In genomic region chr1:109530457-109531204, GRCh38 we compare ENCODE assay signal across 9 cellular contexts. TPM values are rescaled to one million over a fixed set of nuclear protein-coding genes. Genes with fewer than 3 reads are reported as not detected.
A peak's percentile ranks its signal among the peaks of the same experiment; 100 is the strongest.
DNase-seq lines count a peak whose midpoint lies in the region; ATAC-seq and TF ChIP-seq lines count a peak whose summit lies in the region.
"Had no signal": no experiment of that assay in that cellular context is flagged by ENCODE, and none has a peak within 500 bp of the region (broad histone marks: within the 10 kb centered on the region; RNA-seq: fewer than 3 reads in every experiment).

No MANE protein-coding gene starts in this region.

- BruUV-seq in IMR-90 (replicated peaks; lab: Mats Ljungman, UMichigan): no TSS peak

- 0 out of 2 replicates have a peak overlapping the region, but pooled peaks have one; percentile 3 for H2AK5ac ChIP-seq in IMR-90 (ENCODE audit: low read depth, low read length)

- POLR2A ChIA-PET in IMR-90 (lab: Charles Lee; ENCODE audit: unreplicated experiment): no interaction called here

- H4K20me1 ChIP-seq in IMR-90 (ENCODE audit: insufficient read depth, low read length): no peaks in the 10 kb centered on the region

- H2BK120ac ChIP-seq in IMR-90 (ENCODE audit: low read depth, low read length): no peak overlapping the region

- H3K4me1 ChIP-seq in IMR-90 (ENCODE audit: control insufficient read depth, insufficient read depth, low read length): peaks cover 7% of the 10 kb centered on the region
- peaks cover 48% of the 10 kb centered on the region for H3K4me1 ChIP-seq in psoas muscle

- no peak overlapping the region for H3K27ac ChIP-seq in IMR-90 (ENCODE audit: insufficient read depth, low read length)
- H3K27ac ChIP-seq in psoas muscle: peak overlapping the region; percentile 83

- TF ChIP-seq POLR2A in IMR-90 (IDR thresholded peaks at IDR 0.05; ENCODE audit: low read depth, low read length): no peak

- no peak overlapping the region for H2AK9ac ChIP-seq in IMR-90 (replicated peaks; ENCODE audit: low read depth, low read length, poor library complexity)

- H3K23ac ChIP-seq in IMR-90 (ENCODE audit: low read depth, low read length): no peak overlapping the region

- H3K36me3 ChIP-seq in IMR-90 (ENCODE audit: control insufficient read depth, insufficient read depth, low read length) (no peaks in the 10 kb centered on the region), psoas muscle (ENCODE audit: insufficient read depth in 1 of 2, low read depth in 1 of 2) (no peaks in the 10 kb centered on the region)

- peaks cover 82% of the 10 kb centered on the region for H3K4me1 Mint-ChIP-seq in brain

- H3K9me3 Mint-ChIP-seq in brain: peaks cover 0 to 2% (median 0%) of the 10 kb centered on the region in 5 experiments

- H3K9me1 ChIP-seq in IMR-90 (ENCODE audit: insufficient read depth, low read length): no peaks in the 10 kb centered on the region; the same call in 1 of the 2 replicates

- no peak overlapping the region for H3K4ac ChIP-seq in IMR-90 (ENCODE audit: low read depth, low read length)

- H3K27me3 Mint-ChIP-seq in brain: peaks cover 13% of the 10 kb centered on the region

- peak overlapping the region; percentile 53 for H2AFZ ChIP-seq in IMR-90 (replicated peaks; ENCODE audit: low read length, poor library complexity)

- no peak overlapping the region for H4K8ac ChIP-seq in IMR-90 (ENCODE audit: low read depth in 2 of 2, low read length in 2 of 2)

- H2BK5ac ChIP-seq in IMR-90 (ENCODE audit: low read depth, low read length, poor library complexity, severe bottlenecking): no peak overlapping the region

- TF ChIP-seq RAD21 in IMR-90 (IDR thresholded peaks at IDR 0.05; ENCODE audit: low read length): no peak

- H3K9me3 ChIP-seq in IMR-90 (ENCODE audit: control insufficient read depth, insufficient read depth, low read length): no peaks in the 10 kb centered on the region
- no peaks in the 10 kb centered on the region for H3K9me3 ChIP-seq in psoas muscle

- intact Hi-C loops in IMR-90 (cut with micrococcal nuclease): loop anchor here (5.0 kb wide), 1 partner anchor 268 kb away; no protein-coding TSS in a partner anchor
- intact Hi-C loops in psoas muscle (cut with DNase I): loop anchor here in 1 of 2 donors (2.0 kb wide), 1 partner anchor 34 kb away; no protein-coding TSS in a partner anchor

- CTCF ChIA-PET in IMR-90 (lab: Yijun Ruan, JAX): interaction anchor here (0.6 to 3.1 kb wide), 5 partner anchors 11 to 78 kb away, joined by 3 to 51 read pairs (median 5); partner anchors contain the start of gene CYB561D1

- peak overlapping the region; percentile 64 to 98 (median 87) for H3K27ac Mint-ChIP-seq in brain

- peak overlapping the region in 2 of 5 experiments; percentile 32 to 52 for H3K4me3 Mint-ChIP-seq in brain

- no peak overlapping the region for H3K14ac ChIP-seq in IMR-90 (replicated peaks; ENCODE audit: low read depth, low read length)

- H3K27me3 ChIP-seq in IMR-90 (ENCODE audit: control insufficient read depth, insufficient read depth, low read length) (peaks cover 15% of the 10 kb centered on the region), psoas muscle (ENCODE audit: insufficient read depth in 3 of 3, low read length in 2 of 3) (no peaks in the 10 kb centered on the region)

- ATAC-seq in IMR-90 (ENCODE audit: low read depth) (no peak), psoas muscle (peak; percentile 23 to 45 (median 42)), HG03342 (IDR thresholded peaks at IDR 0.05; ENCODE audit: unreplicated experiment) (no peak), GM19455 (IDR thresholded peaks at IDR 0.05; ENCODE audit: unreplicated experiment) (no peak)

- DNase-seq in IMR-90: no peak
- peak; percentile 84 for DNase-seq in NCI-H2227 (lab: John Stamatoyannopoulos, UW; ENCODE audit: unreplicated experiment)
- peak in 1 of 2 donors; percentile 64 for DNase-seq in psoas muscle
- DNase-seq in NCI-H187 treated with DMSO at 0.1 percent for 48 hours (lab: John Stamatoyannopoulos, UW): no peak
- DNase-seq: activated CD8-positive, alpha-beta memory T cell treated with anti-CD3 and anti-CD28 coated beads, Interleukin-2, amount 50 U/mL, for 4 hours; KBM-7 had no signal

- no peak overlapping the region for H4K91ac ChIP-seq in IMR-90 (ENCODE audit: insufficient read depth, low read depth, low read length)

- H3K4me2 ChIP-seq in IMR-90 (ENCODE audit: low read depth, low read length): no peak overlapping the region

- in situ Hi-C loops in IMR-90 (cut with MboI; ENCODE audit: low sequenced_read_pairs): loop anchor here (5.0 to 10.0 kb wide), 2 partner anchors 33 to 266 kb away; no protein-coding TSS in a partner anchor

- H3K9ac ChIP-seq in IMR-90 (ENCODE audit: low read depth, low read length): no peak overlapping the region

- H3K36me3 Mint-ChIP-seq in brain: no peaks in the 10 kb centered on the region

- no peak overlapping the region for H3K18ac ChIP-seq in IMR-90 (ENCODE audit: low read depth, low read length)

- H3K4me3 ChIP-seq in IMR-90 (ENCODE audit: insufficient read depth, low read depth, low read length) (no peak overlapping the region), psoas muscle (peak overlapping the region; percentile 22)

- no peak overlapping the region for H4K5ac ChIP-seq in IMR-90 (ENCODE audit: low read depth, low read length)

- H3K56ac ChIP-seq in IMR-90 (ENCODE audit: extremely low read depth, insufficient read depth, low read length): no peak overlapping the region

- WGBS in IMR-90 (ENCODE audit: extremely low coverage in 2 of 2, insufficient read length in 1 of 2), 2 experiments: 71% methylated on average over 8 of the region's 15 CpGs; no CpG with 5 or more reads in 1 of the 2 experiments
- 23 to 40% (median 28%) methylated on average over 15 of the region's 15 CpGs for WGBS in psoas muscle, 3 donors

- no peaks in the 10 kb centered on the region for H3K79me1 ChIP-seq in IMR-90 (ENCODE audit: low read depth in 1 of 2, low read length in 2 of 2)

- dilution Hi-C loops in IMR-90 (cut with HindIII; ENCODE audit: low sequenced_read_pairs, unreplicated experiment): no loop called here

- no peak for TF ChIP-seq CTCF in IMR-90 (conservative IDR thresholded peaks at IDR 0.05; ENCODE audit: low read depth, low read length)
- no peak for TF ChIP-seq CTCF in brain (conservative IDR thresholded peaks at IDR 0.05)
- TF ChIP-seq CTCF in psoas muscle (IDR thresholded peaks at IDR 0.05): no peak

- no peak overlapping the region for H2BK15ac ChIP-seq in IMR-90 (ENCODE audit: low read depth, low read length)

- no peak overlapping the region for H2BK20ac ChIP-seq in IMR-90 (ENCODE audit: low read depth, low read length)

TF ChIP-seq in IMR-90, 13 proteins besides CTCF, POLR2A, EP300 and RAD21 (continues in another document):
- TF ChIP-seq RFX5 (IDR thresholded peaks at IDR 0.05; ENCODE audit: low read depth, low read length) (no peak), ELK1 (IDR thresholded peaks at IDR 0.05; ENCODE audit: borderline replicate concordance, low read depth, low read length) (no peak), NFE2L2 (IDR thresholded peaks at IDR 0.05; ENCODE audit: low read depth, low read length) (no peak), CEBPB (IDR thresholded peaks at IDR 0.05; ENCODE audit: low read depth, low read length) (no peak)

RNA-seq across cellular contexts. Expression of gene GPR61, which starts 9.0 kb away (rescaled TPM):
- total RNA-seq in IMR-90 (2012; rRNA removed) (under 0.01 TPM in 1 of 2 replicates, not detected in the other), psoas muscle (1 to 10 TPM in 1 of 4 donors, under 1 TPM in 1, not detected in 2; 0.18 to 1.4 TPM)
- polyA plus RNA-seq in IMR-90 (2012; rRNA removed) (not detected in 2 replicates), brain (ENCODE audit: insufficient read depth, low read depth, low replicate concordance) (1.6 TPM), psoas muscle (under 1 TPM in 1 of 3 donors, not detected in 2; 0.10 TPM)
- polyA plus RNA-seq in IMR-90 (2012; cell fraction: cytosol; rRNA removed): not detected in 2 replicates
- 0.09 TPM in 1 of 2 replicates, not detected in the other for polyA plus RNA-seq in IMR-90 (2012; cell fraction: nucleus; rRNA removed; ENCODE audit: low replicate concordance)

RNA-seq across cellular contexts. Expression of gene GNAI3, which starts 17.8 kb away (rescaled TPM):
- total RNA-seq in IMR-90 (2012; rRNA removed) (14.9 and 25.0 TPM in 2 replicates), psoas muscle (1 to 10 TPM; 1.4 to 2.3 (median 1.7) TPM)
- polyA plus RNA-seq in IMR-90 (2012; rRNA removed) (4.8 and 5.9 TPM in 2 replicates), brain (ENCODE audit: insufficient read depth, low read depth, low replicate concordance) (5.6 TPM), psoas muscle (1 to 10 TPM in 2 of 3 donors, under 1 TPM in 1; 0.96 to 2.9 (median 1.5) TPM)
- polyA plus RNA-seq in IMR-90 (2012; cell fraction: cytosol; rRNA removed): 0.90 and 0.98 TPM in 2 replicates
- polyA plus RNA-seq in IMR-90 (2012; cell fraction: nucleus; rRNA removed; ENCODE audit: low replicate concordance): 0.58 and 3.0 TPM in 2 replicates

RNA-seq across cellular contexts. Expression of gene AMIGO1, which starts 21.1 kb away (rescaled TPM):
- total RNA-seq in IMR-90 (2012; rRNA removed): 1.4 and 1.6 TPM in 2 replicates
- polyA plus RNA-seq in IMR-90 (2012; rRNA removed): 1.5 TPM in 2 replicates
- polyA plus RNA-seq in IMR-90 (2012; cell fraction: cytosol; rRNA removed): 0.81 and 1.1 TPM in 2 replicates
- polyA plus RNA-seq in IMR-90 (2012; cell fraction: nucleus; rRNA removed; ENCODE audit: low replicate concordance): 0.55 and 0.70 TPM in 2 replicates
- polyA plus RNA-seq in brain (ENCODE audit: insufficient read depth, low read depth, low replicate concordance): 19.2 TPM
- total RNA-seq in psoas muscle: 10 to 100 TPM in 3 of 4 donors, 1 to 10 TPM in 1; 8.7 to 16.6 (median 11.4) TPM
- polyA plus RNA-seq in psoas muscle: 10 to 100 TPM in 1 of 3 donors, 1 to 10 TPM in 2; 3.1 to 16.0 (median 8.0) TPM

RNA-seq across cellular contexts. Expression of gene CYB561D1, which starts 36.7 kb away (rescaled TPM):
- total RNA-seq in IMR-90 (2012; rRNA removed) (3.6 and 5.7 TPM in 2 replicates), psoas muscle (1 to 10 TPM; 2.4 to 4.0 (median 3.7) TPM)
- polyA plus RNA-seq in IMR-90 (2012; rRNA removed) (5.6 and 8.1 TPM in 2 replicates), brain (ENCODE audit: insufficient read depth, low read depth, low replicate concordance) (7.5 TPM), psoas muscle (10 to 100 TPM in 1 of 3 donors, 1 to 10 TPM in 2; 1.8 to 15.0 (median 3.5) TPM)
- polyA plus RNA-seq in IMR-90 (2012; cell fraction: cytosol; rRNA removed): 2.6 and 4.6 TPM in 2 replicates
- 9.2 and 15.0 TPM in 2 replicates for polyA plus RNA-seq in IMR-90 (2012; cell fraction: nucleus; rRNA removed; ENCODE audit: low replicate concordance)

RNA-seq across cellular contexts. Expression of gene ATXN7L2, which starts 46.9 kb away (rescaled TPM):
- total RNA-seq in IMR-90 (2012; rRNA removed): 1.3 and 1.7 TPM in 2 replicates
- 4.8 and 6.4 TPM in 2 replicates for polyA plus RNA-seq in IMR-90 (2012; rRNA removed)
- 2.5 and 3.5 TPM in 2 replicates for polyA plus RNA-seq in IMR-90 (2012; cell fraction: cytosol; rRNA removed)
- 11.5 and 22.5 TPM in 2 replicates for polyA plus RNA-seq in IMR-90 (2012; cell fraction: nucleus; rRNA removed; ENCODE audit: low replicate concordance)
- 9.2 TPM for polyA plus RNA-seq in brain (ENCODE audit: insufficient read depth, low read depth, low replicate concordance)
- 10 to 100 TPM in 1 of 4 donors, 1 to 10 TPM in 3; 4.4 to 14.1 (median 8.4) TPM for total RNA-seq in psoas muscle
- polyA plus RNA-seq in psoas muscle: 1 to 10 TPM; 5.1 to 5.2 (median 5.1) TPM

Comparison
In these comparisons a context has a peak if more than half of its experiments do, and no peak if none do; other contexts are left out.
1. ATAC-seq: peak in psoas muscle (4 of 4); none in IMR-90 (single experiment), HG03342 (single experiment) and GM19455 (single experiment).